8 cellular contexts compared by ENCODE assay signal in genomic region chr10:125881192-125881591, GRCh38. TPM values are rescaled to one million over a fixed set of nuclear protein-coding genes. Genes with fewer than 3 reads are reported as not detected.
A peak's percentile ranks its signal among the peaks of the same experiment; 100 is the strongest.
DNase-seq lines count a peak whose midpoint lies in the region; ATAC-seq and TF ChIP-seq lines count a peak whose summit lies in the region.

DHX32 (minus strand) TSS chr10:125881292; CDS start chr10:125880824, 468 bp downstream.

- H3K4me1 ChIP-seq in HUES64 (ENCODE audit: insufficient read depth, low read length) = peaks cover 32% of the 10 kb centered on the region
- peaks cover 11% of the 10 kb centered on the region for H3K4me1 ChIP-seq in mammary epithelial cell (ENCODE audit: insufficient read depth, low read length)
- peaks cover 4% of the 10 kb centered on the region in 2 donors for H3K4me1 ChIP-seq in gastrocnemius medialis

- in situ Hi-C loops in mammary epithelial cell (cut with MboI; ENCODE audit: low sequenced_read_pairs in 2 of 2) = no loop called here
- in situ Hi-C loops in gastrocnemius medialis (cut with MboI; ENCODE audit: low sequenced_read_pairs in 4 of 4) = no loop called here

- no peak within 1 kb of the TSS for H3K4me2 ChIP-seq in mammary epithelial cell (ENCODE audit: insufficient read depth, low read depth, low read length)

- TF ChIP-seq POLR2A in gastrocnemius medialis (IDR thresholded peaks at IDR 0.05) = no peak

- BruUV-seq in mammary epithelial cell (replicated peaks; lab: Mats Ljungman, UMichigan) = no TSS peak

- H3K36me3 ChIP-seq in HUES64 (ENCODE audit: insufficient read depth, low read length) (peaks cover 14% of the 10 kb centered on the region), mammary epithelial cell (ENCODE audit: insufficient read depth, low read length) (peaks cover 6% of the 10 kb centered on the region), gastrocnemius medialis (peaks cover 4 to 27% of the 10 kb centered on the region in 2 donors)

- TF ChIP-seq CTCF in mammary epithelial cell (conservative IDR thresholded peaks at IDR 0.05 in 1 of 2, IDR thresholded peaks at IDR 0.05 in 1 of 2; ENCODE audit: extremely low read depth in 1 of 2, insufficient read depth in 1 of 2, low read depth in 1 of 2, low read length in 2 of 2) (no peak), gastrocnemius medialis (IDR thresholded peaks at IDR 0.05 in 4 of 5, conservative IDR thresholded peaks at IDR 0.05 in 1 of 5) (no peak)

- dilution Hi-C loops in mammary epithelial cell (cut with HindIII; ENCODE audit: low sequenced_read_pairs) = no loop called here

- no peak within 1 kb of the TSS for H2AFZ ChIP-seq in mammary epithelial cell (ENCODE audit: low read depth, low read length)

- CTCF ChIA-PET in mammary epithelial cell (lab: Charles Lee; ENCODE audit: low non-redundant PET) = no interaction called here

- ATAC-seq in gastrocnemius medialis (no peak), GM21367 (IDR thresholded peaks at IDR 0.05; ENCODE audit: unreplicated experiment) (no peak), GM18511 (IDR thresholded peaks at IDR 0.05; ENCODE audit: unreplicated experiment) (no peak)

- no peaks in the 10 kb centered on the region for H3K27me3 ChIP-seq in HUES64 (ENCODE audit: insufficient read depth, low read length)
- H3K27me3 ChIP-seq in mammary epithelial cell (ENCODE audit: insufficient read depth, low read length) = no peaks in the 10 kb centered on the region
- no peaks in the 10 kb centered on the region for H3K27me3 ChIP-seq in gastrocnemius medialis

- H3K9ac ChIP-seq in HUES64 (ENCODE audit: low read depth, low read length) (peak within 1 kb of the TSS; percentile 29; the same call in 1 of the 2 replicates), mammary epithelial cell (ENCODE audit: insufficient read depth, low read length) (no peak within 1 kb of the TSS)

- WGBS in HUES64 = 2% methylated on average over 4 of the region's 4 CpGs
- WGBS in mammary epithelial cell (ENCODE audit: low coverage, missing lambda C conversion rate) = 83% methylated on average over 4 of the region's 4 CpGs

- DNase-seq in mammary epithelial cell (no peak), iPS-NIHi11 (ENCODE audit: low spot score) (peak; percentile 77), gastrocnemius medialis (no peak), NCI-H748 treated with DMSO at 0.1 percent for 48 hours (lab: John Stamatoyannopoulos, UW) (no peak), NCI-H1417 treated with DMSO at 0.1 percent for 48 hours (lab: John Stamatoyannopoulos, UW) (no peak)

- H3K27ac ChIP-seq in HUES64 (ENCODE audit: low read depth, low read length) (peak within 1 kb of the TSS; percentile 92), mammary epithelial cell (ENCODE audit: insufficient read depth, low read depth, low read length) (peak within 1 kb of the TSS; percentile 20), gastrocnemius medialis (no peak within 1 kb of the TSS)

- H3K79me2 ChIP-seq in mammary epithelial cell (ENCODE audit: insufficient read depth, low read length) = peaks cover 59% of the 10 kb centered on the region

- H3K9me3 ChIP-seq in HUES64 (ENCODE audit: insufficient read depth, low read depth, low read length) = peaks cover 11% of the 10 kb centered on the region
- H3K9me3 ChIP-seq in mammary epithelial cell (replicated peaks; ENCODE audit: insufficient read depth, low read length) = no peaks in the 10 kb centered on the region
- H3K9me3 ChIP-seq in gastrocnemius medialis = no peaks in the 10 kb centered on the region

- H4K20me1 ChIP-seq in mammary epithelial cell (ENCODE audit: insufficient read depth, low read length) = no peaks in the 10 kb centered on the region

- intact Hi-C loops in mammary epithelial cell (cut with micrococcal nuclease) (no loop called here), gastrocnemius medialis (cut with DNase I; ENCODE audit: low total_unique reads) (no loop called here)

- H3K4me3 ChIP-seq in HUES64 (ENCODE audit: low read length) = peak within 1 kb of the TSS; percentile 39
- H3K4me3 ChIP-seq in mammary epithelial cell (replicated peaks in 1 of 3; ENCODE audit: insufficient read depth in 1 of 3, low read depth in 2 of 3, low read length in 3 of 3) = no peak within 1 kb of the TSS
- H3K4me3 ChIP-seq in gastrocnemius medialis = no peak within 1 kb of the TSS

RNA-seq across cellular contexts. Expression of gene DHX32, which starts in this region (rescaled TPM):
- polyA plus RNA-seq in HUES64 (2013, experiment 1 of 2) = 16.1 TPM
- 20.3 TPM for polyA plus RNA-seq in HUES64 (2013, experiment 2 of 2)
- total RNA-seq in mammary epithelial cell (10 to 100 TPM; 46.4 to 53.7 TPM), gastrocnemius medialis (10 to 100 TPM; 27.4 to 44.4 (median 32.9) TPM)
- 31.8 TPM for polyA plus RNA-seq in mammary epithelial cell
- polyA minus RNA-seq in mammary epithelial cell = 45.5 TPM

Comparison
In these comparisons a context has a peak if more than half of its experiments do, and no peak if none do; other contexts are left out.
1. H3K27ac ChIP-seq: peak in HUES64 (single experiment) and mammary epithelial cell (single experiment); none in gastrocnemius medialis (0 of 4).